Comparison of ENCODE assay signal across 8 cellular contexts in the genomic region with DNA sequence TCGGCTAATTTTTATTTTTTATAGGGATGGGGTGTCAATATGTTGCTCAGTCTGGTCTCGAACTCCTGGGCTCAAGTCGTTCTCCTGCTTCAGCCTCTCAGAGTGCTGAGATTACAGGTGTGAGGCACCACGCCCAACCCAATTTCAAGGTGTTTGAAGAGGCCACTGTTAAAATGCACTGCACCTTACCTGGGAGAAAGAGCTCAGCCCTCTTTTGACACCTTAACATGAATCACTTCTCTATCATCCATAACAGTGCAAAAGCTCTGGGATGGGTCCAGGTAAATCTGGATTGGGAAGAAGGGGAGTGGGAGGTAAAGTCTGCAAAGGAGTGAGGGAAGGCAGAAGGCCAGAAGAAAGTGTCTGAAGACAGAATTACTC. TPM values are rescaled to one million over a fixed set of nuclear protein-coding genes. Genes with fewer than 3 reads are reported as not detected.
A peak's percentile ranks its signal among the peaks of the same experiment; 100 is the strongest.
DNase-seq lines count a peak whose midpoint lies in the region; ATAC-seq, FAIRE-seq and TF ChIP-seq lines count a peak whose summit lies in the region.

No MANE protein-coding gene starts in this region.

- peaks cover 9% of the 10 kb centered on the region for H3K27me3 Mint-ChIP-seq in endothelial cell (ENCODE audit: unreplicated experiment)

- H4K20me1 ChIP-seq in DND-41 (ENCODE audit: insufficient read depth, low read length) (peaks cover 20% of the 10 kb centered on the region), PC-3 (ENCODE audit: low read length) (no peaks in the 10 kb centered on the region)

- H3K4me3 ChIP-seq in DND-41 (ENCODE audit: low read depth in 1 of 2, low read length in 2 of 2) = peak overlapping the region; percentile 63 to 98
- H3K4me3 ChIP-seq in PC-3 (ENCODE audit: low read length) = peak overlapping the region; percentile 84
- H3K4me3 ChIP-seq in pancreas = peak overlapping the region in 3 of 4 donors; percentile 68 to 89 (median 87)

- no peak for FAIRE-seq in pancreas (lab: Jason Lieb, UNC)

- H3K4me2 ChIP-seq in DND-41 (ENCODE audit: insufficient read depth, low read length) (peak overlapping the region; percentile 81), PC-3 (ENCODE audit: low read length) (peak overlapping the region; percentile 87)

- no peaks in the 10 kb centered on the region for H3K27me3 ChIP-seq in DND-41 (ENCODE audit: insufficient read depth, low read length, poor library complexity)
- no peaks in the 10 kb centered on the region for H3K27me3 ChIP-seq in PC-3 (ENCODE audit: low read length)
- H3K27me3 ChIP-seq in pancreas = no peaks in the 10 kb centered on the region

- peak overlapping the region; percentile 94; the same call in 1 of the 2 replicates for H3K27ac ChIP-seq in DND-41 (ENCODE audit: low read length)
- no peak overlapping the region for H3K27ac ChIP-seq in PC-3 (ENCODE audit: low read length)
- H3K27ac ChIP-seq in pancreas = peak overlapping the region in 2 of 4 donors; percentile 84 to 89

- BruUV-seq in PC-3 (replicated peaks; lab: Mats Ljungman, UMichigan) = no TSS peak

- peaks cover 23% of the 10 kb centered on the region for H3K36me3 Mint-ChIP-seq in endothelial cell (ENCODE audit: low read depth, unreplicated experiment)

- H3K4me1 Mint-ChIP-seq in endothelial cell (ENCODE audit: unreplicated experiment) = peaks cover 42% of the 10 kb centered on the region

- H3K9me2 ChIP-seq in PC-3 (replicated peaks; ENCODE audit: low read length) = no peaks in the 10 kb centered on the region

- WGBS in pancreas, 2 donors = 56 to 69% methylated on average over 4 of the region's 4 CpGs

- H3K9me3 ChIP-seq in DND-41 (ENCODE audit: insufficient read depth, low read length, severe bottlenecking) (no peaks in the 10 kb centered on the region), PC-3 (ENCODE audit: low read length) (no peaks in the 10 kb centered on the region), pancreas (no peaks in the 10 kb centered on the region)

- H2AFZ ChIP-seq in DND-41 (ENCODE audit: low read depth, low read length) (peak overlapping the region; percentile 96), PC-3 (ENCODE audit: low read length) (peak overlapping the region; percentile 95)

- H3K4me1 ChIP-seq in DND-41 (ENCODE audit: insufficient read depth, low read length) (peaks cover 33% of the 10 kb centered on the region), PC-3 (ENCODE audit: insufficient read depth, low read length) (peaks cover 32% of the 10 kb centered on the region), pancreas (peaks cover 6 to 7% (median 7%) of the 10 kb centered on the region in 3 donors)

- H3K36me3 ChIP-seq in DND-41 (ENCODE audit: insufficient read depth, low read length) = peaks cover 23% of the 10 kb centered on the region
- peaks cover 5% of the 10 kb centered on the region; the same call in 1 of the 2 replicates for H3K36me3 ChIP-seq in PC-3 (ENCODE audit: low read depth, low read length)
- H3K36me3 ChIP-seq in pancreas = peaks cover 0 to 16% (median 0%) of the 10 kb centered on the region in 3 donors

- CTCF ChIA-PET in PC-3 (lab: Charles Lee) = interaction anchor here (0.5 to 1.6 kb wide), 12 partner anchors 29 to 217 kb away, joined by 3 to 5 read pairs (median 3); no protein-coding TSS in a partner anchor

- peak overlapping the region; percentile 84 for H3K27ac Mint-ChIP-seq in endothelial cell (ENCODE audit: unreplicated experiment)

- H3K9ac ChIP-seq in DND-41 (ENCODE audit: low read depth, low read length) (peak overlapping the region; percentile 82), PC-3 (ENCODE audit: low read length) (peak overlapping the region; percentile 90)

- intact Hi-C loops in PC-3 (cut with micrococcal nuclease) (loop anchor here (2.0 to 10.0 kb wide), 2 partner anchors 46 to 210 kb away; no protein-coding TSS in a partner anchor), pancreas (cut with DNase I) (no loop called here)

- TF ChIP-seq CTCF in DND-41 (IDR thresholded peaks at IDR 0.05; ENCODE audit: borderline replicate concordance, extremely low read depth, low read length, poor library complexity, severe bottlenecking) (no peak), PC-3 (conservative IDR thresholded peaks at IDR 0.05; ENCODE audit: low read depth, low read length) (no peak), endothelial cell (IDR thresholded peaks at IDR 0.05; ENCODE audit: unreplicated experiment) (no peak), pancreas (IDR thresholded peaks at IDR 0.05) (no peak)

- H3K79me2 ChIP-seq in DND-41 (ENCODE audit: insufficient read depth, low read length) (peaks cover 47% of the 10 kb centered on the region), PC-3 (ENCODE audit: low read length) (peaks cover 33% of the 10 kb centered on the region)

- ATAC-seq in DND-41 (ENCODE audit: insufficient read depth, low read depth) = no peak
- no peak for ATAC-seq in PC-3
- ATAC-seq in pancreas = no peak
- no peak for ATAC-seq in GM19455 (IDR thresholded peaks at IDR 0.05; ENCODE audit: unreplicated experiment)
- ATAC-seq in HG02571 (IDR thresholded peaks at IDR 0.05; ENCODE audit: unreplicated experiment) = no peak

- peak overlapping the region; percentile 92 for H3K4me3 Mint-ChIP-seq in endothelial cell (ENCODE audit: unreplicated experiment)

- H3F3A ChIP-seq in PC-3 (ENCODE audit: low read length, unreplicated experiment) = no peaks in the 10 kb centered on the region

- H3K9me3 Mint-ChIP-seq in endothelial cell (ENCODE audit: unreplicated experiment) = no peaks in the 10 kb centered on the region

- POLR2A ChIA-PET in PC-3 (lab: Charles Lee; ENCODE audit: unreplicated experiment) = interaction anchor here (0.5 to 1.6 kb wide), 3 partner anchors 54 to 90 kb away, joined by 4 to 6 read pairs (median 5); no protein-coding TSS in a partner anchor

- DNase-seq in DND-41 (no peak), PC-3 (no peak), endothelial cell (ENCODE audit: low spot score) (no peak), pancreas (no peak), cerebellar nuclear complex (lab: John Stamatoyannopoulos, UW) (no peak), iPS-NIHi11 (ENCODE audit: low spot score) (no peak)

RNA-seq across cellular contexts. Expression of a gene that starts 0.6 kb away (rescaled TPM):
- total RNA-seq in PC-3 (2014; rRNA removed) (31.4 and 39.7 TPM in 2 replicates), endothelial cell (ENCODE audit: unreplicated experiment) (40.0 TPM), pancreas (10 to 100 TPM; 12.1 to 19.4 (median 15.2) TPM)
- 10 to 100 TPM; 12.9 to 14.5 TPM for polyA plus RNA-seq in pancreas

RNA-seq across cellular contexts. Expression of a gene that starts 44.7 kb away (rescaled TPM):
- total RNA-seq in PC-3 (2014; rRNA removed) = 9.7 and 10.4 TPM in 2 replicates
- total RNA-seq in endothelial cell (ENCODE audit: unreplicated experiment) = 12.8 TPM
- total RNA-seq in pancreas = 1 to 10 TPM; 3.7 to 9.0 (median 5.2) TPM
- polyA plus RNA-seq in pancreas = 10 to 100 TPM in 1 of 2 donors, 1 to 10 TPM in 1; 8.7 to 13.7 TPM

RNA-seq across cellular contexts. Expression of a gene that starts 47.5 kb away (rescaled TPM):
- total RNA-seq in PC-3 (2014; rRNA removed) (8.2 and 9.1 TPM in 2 replicates), endothelial cell (ENCODE audit: unreplicated experiment) (14.9 TPM), pancreas (1 to 10 TPM; 5.0 to 8.0 (median 5.9) TPM)
- 1 to 10 TPM; 2.4 to 2.8 TPM for polyA plus RNA-seq in pancreas
